ENCODE assay signal across 1 cellular context in the genomic region with DNA sequence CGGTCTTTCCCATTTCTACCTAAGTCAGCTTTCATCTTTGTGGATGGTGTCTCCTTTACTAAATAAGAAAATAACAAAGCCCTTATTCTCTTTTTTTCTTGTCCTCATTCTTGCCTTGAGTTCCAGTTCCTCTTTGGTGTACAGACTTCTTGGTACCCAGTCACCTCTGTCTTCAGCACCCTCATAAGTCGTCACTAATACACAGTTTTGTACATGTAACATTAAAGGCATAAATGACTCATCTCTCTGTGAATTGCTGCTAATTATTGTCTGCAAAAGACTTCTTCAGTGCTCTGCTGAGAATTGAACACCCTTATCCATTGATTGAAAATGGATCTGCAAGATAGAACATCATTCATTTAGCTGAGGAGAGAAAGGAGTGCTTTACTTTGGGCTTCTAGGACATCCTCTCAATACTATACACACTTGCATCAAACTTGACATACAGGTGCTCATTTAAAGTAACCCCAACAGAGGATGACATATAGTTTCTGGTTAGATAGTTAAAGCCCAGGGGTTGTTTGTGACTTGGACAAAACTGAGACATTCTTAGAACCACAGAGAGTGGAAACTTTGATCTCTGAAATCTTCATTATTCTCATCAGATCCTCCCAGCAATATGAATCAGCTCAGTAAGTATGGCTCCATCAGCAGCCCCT.
TF ChIP-seq lines count a peak whose summit lies in the region.

No MANE protein-coding gene starts in this region.

TF ChIP-seq in GM12878, 131 proteins besides CTCF, POLR2A, EP300 and RAD21 (continued from another document):
- TF ChIP-seq, protein P1, sequence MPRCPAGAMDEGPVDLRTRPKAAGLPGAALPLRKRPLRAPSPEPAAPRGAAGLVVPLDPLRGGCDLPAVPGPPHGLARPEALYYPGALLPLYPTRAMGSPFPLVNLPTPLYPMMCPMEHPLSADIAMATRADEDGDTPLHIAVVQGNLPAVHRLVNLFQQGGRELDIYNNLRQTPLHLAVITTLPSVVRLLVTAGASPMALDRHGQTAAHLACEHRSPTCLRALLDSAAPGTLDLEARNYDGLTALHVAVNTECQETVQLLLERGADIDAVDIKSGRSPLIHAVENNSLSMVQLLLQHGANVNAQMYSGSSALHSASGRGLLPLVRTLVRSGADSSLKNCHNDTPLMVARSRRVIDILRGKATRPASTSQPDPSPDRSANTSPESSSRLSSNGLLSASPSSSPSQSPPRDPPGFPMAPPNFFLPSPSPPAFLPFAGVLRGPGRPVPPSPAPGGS (IDR thresholded peaks at IDR 0.05; ENCODE audit: borderline replicate concordance, insufficient read depth, low read depth, low read length, poor library complexity, severe bottlenecking): no peak
- TF ChIP-seq, protein P2, sequence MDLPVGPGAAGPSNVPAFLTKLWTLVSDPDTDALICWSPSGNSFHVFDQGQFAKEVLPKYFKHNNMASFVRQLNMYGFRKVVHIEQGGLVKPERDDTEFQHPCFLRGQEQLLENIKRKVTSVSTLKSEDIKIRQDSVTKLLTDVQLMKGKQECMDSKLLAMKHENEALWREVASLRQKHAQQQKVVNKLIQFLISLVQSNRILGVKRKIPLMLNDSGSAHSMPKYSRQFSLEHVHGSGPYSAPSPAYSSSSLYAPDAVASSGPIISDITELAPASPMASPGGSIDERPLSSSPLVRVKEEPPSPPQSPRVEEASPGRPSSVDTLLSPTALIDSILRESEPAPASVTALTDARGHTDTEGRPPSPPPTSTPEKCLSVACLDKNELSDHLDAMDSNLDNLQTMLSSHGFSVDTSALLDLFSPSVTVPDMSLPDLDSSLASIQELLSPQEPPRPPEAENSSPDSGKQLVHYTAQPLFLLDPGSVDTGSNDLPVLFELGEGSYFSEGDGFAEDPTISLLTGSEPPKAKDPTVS (IDR thresholded peaks at IDR 0.05; ENCODE audit: low read depth, low read length): no peak
- no peak for TF ChIP-seq CHD4 (IDR thresholded peaks at IDR 0.05)
- TF ChIP-seq CHD2 (IDR thresholded peaks at IDR 0.05; ENCODE audit: borderline replicate concordance, low read depth, low read length): peak; percentile 47; the same call in 1 of the 2 replicates
- TF ChIP-seq MEF2A (IDR thresholded peaks at IDR 0.05; ENCODE audit: insufficient read depth, low read depth, low read length): 0 out of 2 replicates have a peak, but pooled peaks have one; percentile 23
- TF ChIP-seq FOXM1 (IDR thresholded peaks at IDR 0.05; ENCODE audit: low read depth, low read length): peak; percentile 45; the same call in 1 of the 2 replicates
